Comparison of ENCODE assay signal across 24 cellular contexts in genomic region chr5:163951069-163951468, GRCh38.
"Had no signal": no experiment of that assay in that cellular context is flagged by ENCODE, and none has a peak within 500 bp of the region (broad histone marks: within the 10 kb centered on the region; RNA-seq: fewer than 3 reads in every experiment).

No MANE protein-coding gene starts in this region.

- DNase-seq: effector memory CD8-positive, alpha-beta T cell; erythroblast; esophagus squamous epithelium; islet precursor cell; left lung; lower lobe of right lung; mucosa of descending colon; naive B cell; pancreas; sigmoid colon; stimulated activated CD4-positive, alpha-beta T cell treated with anti-CD3 and anti-CD28 coated beads, Interleukin-2, amount 100 ng/mL, for 24 hours; stimulated activated CD4-positive, alpha-beta T cell treated with anti-CD3 and anti-CD28 coated beads, Interleukin-4, amount 100 ng/mL, for 24 hours; stimulated activated naive CD8-positive, alpha-beta T cell treated with anti-CD3 and anti-CD28 coated beads, Interleukin-15, Interleukin-2, amounts not matched to agents 100 U/mL and 50 U/mL, for 24 hours; substantia nigra; testis; tibial artery had no signal

- H3K36me3 ChIP-seq: esophagus squamous epithelium, left lung, lower lobe of right lung, neutrophil, pancreas, sigmoid colon, tibial artery had no signal

- H3K27me3 ChIP-seq: esophagus squamous epithelium, hepatocyte, left lung, neutrophil, pancreas, sigmoid colon, testis, tibial artery had no signal

- H3K27ac ChIP-seq: coronary artery, esophagus squamous epithelium, hepatocyte, left lung, lower lobe of right lung, neutrophil, pancreas, sigmoid colon, testis, tibial artery had no signal

- H3K9me3 ChIP-seq: esophagus squamous epithelium, left lung, lower lobe of right lung, mucosa of descending colon, neutrophil, pancreas, sigmoid colon, testis, tibial artery had no signal

- ATAC-seq: effector memory CD8-positive, alpha-beta T cell; left lung; lower lobe of right lung; mucosa of descending colon; natural killer cell treated with Interleukin-12 subunit alpha and Interleukin-12 subunit beta and Interleukin-15 and Interleukin-18, amount 100 ng/mL, for 72 hours; pancreas; stimulated activated effector memory CD8-positive, alpha-beta T cell treated with anti-CD3 and anti-CD28 coated beads, Interleukin-12 subunit alpha, Interleukin-12 subunit beta, amount 100 ng/mL, for 72 hours; stimulated activated naive CD8-positive, alpha-beta T cell treated with anti-CD3 and anti-CD28 coated beads, Interleukin-15, Interleukin-2, amounts not matched to agents 100 U/mL and 50 U/mL, for 24 hours had no signal

- H3K79me2 ChIP-seq: hepatocyte had no signal

- H3K4me3 ChIP-seq: coronary artery, esophagus squamous epithelium, hepatocyte, left lung, lower lobe of right lung, mucosa of descending colon, pancreas, sigmoid colon, testis, tibial artery had no signal

- H3K4me1 ChIP-seq: esophagus squamous epithelium, left lung, lower lobe of right lung, pancreas, sigmoid colon, testis, tibial artery had no signal

- H3K4me2 ChIP-seq: hepatocyte had no signal

- H2AFZ ChIP-seq: hepatocyte had no signal

- FAIRE-seq: bronchial epithelial cell, endometrium, frontal cortex, pancreas had no signal
